In the genomic region with DNA sequence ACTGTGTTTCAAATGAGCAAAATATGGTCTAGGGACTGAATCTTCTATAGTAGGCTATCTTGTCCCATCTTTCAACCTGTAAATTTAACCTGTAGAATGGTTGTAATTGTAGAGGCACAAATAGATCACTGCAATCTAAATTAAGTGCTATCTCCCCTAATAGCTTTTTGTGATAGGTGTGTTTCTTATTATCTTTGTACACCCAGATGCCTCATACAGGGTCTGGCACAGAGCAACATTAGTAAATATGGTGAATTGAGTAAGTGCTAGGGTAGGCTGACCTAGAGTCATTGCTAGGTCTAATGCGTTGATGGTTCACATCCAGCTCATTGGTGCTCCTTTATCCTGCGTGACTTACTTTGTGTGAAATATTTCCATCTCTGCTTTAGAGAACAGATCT, we compare ENCODE assay signal across 28 cellular contexts.
"Had no signal": no experiment of that assay in that cellular context is flagged by ENCODE, and none has a peak within 500 bp of the region (broad histone marks: within the 10 kb centered on the region; RNA-seq: fewer than 3 reads in every experiment).

No MANE protein-coding gene starts in this region.

- H3K9me3 ChIP-seq: esophagus squamous epithelium, lower lobe of right lung, mucosa of descending colon, neutrophil, pancreas, right lobe of liver, suprapubic skin, transverse colon, upper lobe of right lung, uterus had no signal

- H3K27me3 ChIP-seq: esophagus squamous epithelium, heart right ventricle, neutrophil, pancreas, right lobe of liver, suprapubic skin, transverse colon, upper lobe of right lung, uterus had no signal

- ATAC-seq: effector memory CD8-positive, alpha-beta T cell; heart right ventricle; left cardiac atrium; lower lobe of right lung; mucosa of descending colon; natural killer cell treated with Interleukin-12 subunit alpha and Interleukin-12 subunit beta and Interleukin-15 and Interleukin-18, amount 100 ng/mL, for 72 hours; pancreas; stimulated activated naive CD8-positive, alpha-beta T cell treated with anti-CD3 and anti-CD28 coated beads, Interleukin-15, amount 100 ng/mL, for 72 hours; upper lobe of right lung had no signal

- H3K27ac ChIP-seq: esophagus squamous epithelium, heart right ventricle, left ventricle myocardium inferior, lower lobe of right lung, neutrophil, pancreas, right lobe of liver, suprapubic skin, transverse colon, upper lobe of right lung, uterus had no signal

- H3K4me1 ChIP-seq: lower lobe of right lung, upper lobe of right lung, uterus had no signal

- DNase-seq: cortex of kidney; effector memory CD8-positive, alpha-beta T cell; erythroblast; esophagus squamous epithelium; foreskin melanocyte; glutamatergic neuron; heart right ventricle; hippocampal formation; left cardiac atrium; left ventricle myocardium inferior; lower lobe of right lung; mucosa of descending colon; naive B cell; pancreas; retina; right lobe of liver; small intestine; stimulated activated CD4-positive, alpha-beta T cell treated with anti-CD3 and anti-CD28 coated beads, Interleukin-15, amount 100 ng/mL, for 24 hours; stimulated activated CD4-positive, alpha-beta T cell treated with anti-CD3 and anti-CD28 coated beads, Interleukin-2, amount 100 ng/mL, for 48 hours; stimulated activated naive CD4-positive, alpha-beta T cell; stimulated activated naive CD8-positive, alpha-beta T cell treated with anti-CD3 and anti-CD28 coated beads, Interleukin-15, amount 100 ng/mL, for 72 hours; transverse colon; upper lobe of right lung; uterus had no signal

- H3K4me3 ChIP-seq: esophagus squamous epithelium, heart right ventricle, left ventricle myocardium inferior, lower lobe of right lung, mucosa of descending colon, pancreas, right lobe of liver, suprapubic skin, transverse colon, upper lobe of right lung, uterus had no signal

- H3K36me3 ChIP-seq: esophagus squamous epithelium, heart right ventricle, left ventricle myocardium inferior, lower lobe of right lung, neutrophil, pancreas, right lobe of liver, suprapubic skin, transverse colon, upper lobe of right lung, uterus had no signal

- FAIRE-seq: endometrium, pancreas had no signal
